Comparison of ENCODE assay signal across 11 cellular contexts in genomic region chr20:63568170-63568981, GRCh38. TPM values are rescaled to one million over a fixed set of nuclear protein-coding genes. Genes with fewer than 3 reads are reported as not detected.
DNase-seq lines count a peak whose midpoint lies in the region; ATAC-seq and TF ChIP-seq lines count a peak whose summit lies in the region.
"Had no signal": no experiment of that assay in that cellular context is flagged by ENCODE, and none has a peak within 500 bp of the region (broad histone marks: within the 10 kb centered on the region; RNA-seq: fewer than 3 reads in every experiment).

No MANE protein-coding gene starts in this region.

- intact Hi-C loops in left cardiac atrium (cut with DNase I) (no loop called here), cardiac septum (cut with DNase I) (no loop called here), colonic mucosa (cut with DNase I) (no loop called here)

- peak overlapping the region; percentile 14 to 40 for H3K9ac ChIP-seq in colonic mucosa (ENCODE audit: low read depth in 2 of 2, low read length in 2 of 2)

- DNase-seq in left cardiac atrium (no peak), cardiac septum (ENCODE audit: low spot score) (no peak), colonic mucosa (no peak), SIG-M5 (lab: John Stamatoyannopoulos, UW) (no peak), middle frontal gyrus (ENCODE audit: extremely low spot score, low spot score) (no peak), GF-D8 (lab: John Stamatoyannopoulos, UW) (no peak), NCI-H146 (lab: John Stamatoyannopoulos, UW) (no peak)
- DNase-seq: NCI-H226 had no signal

- no peak for TF ChIP-seq CTCF in colonic mucosa (IDR thresholded peaks at IDR 0.05)

- no peak overlapping the region for H3K27ac ChIP-seq in colonic mucosa

- no peaks in the 10 kb centered on the region for H3K36me3 ChIP-seq in colonic mucosa

- H3K27me3 ChIP-seq in colonic mucosa = no peaks in the 10 kb centered on the region

- ATAC-seq in left cardiac atrium (peak; percentile 2), HG03460 (IDR thresholded peaks at IDR 0.05; ENCODE audit: unreplicated experiment) (peak; percentile 6)

- H3K4me1 ChIP-seq in colonic mucosa = peaks cover 5% of the 10 kb centered on the region

- no peaks in the 10 kb centered on the region for H3K9me3 ChIP-seq in colonic mucosa

- no peak overlapping the region for H3K4me3 ChIP-seq in colonic mucosa
- H3K4me3 ChIP-seq: lung had no signal

RNA-seq across cellular contexts. Expression of gene HELZ2, which starts 5.7 kb away (rescaled TPM):
- total RNA-seq in left cardiac atrium (10 to 100 TPM; 12.1 to 36.0 TPM), cardiac septum (12.1 TPM), colonic mucosa (10 to 100 TPM; 36.3 to 38.0 TPM)

RNA-seq across cellular contexts. Expression of gene FNDC11, which starts 14.4 kb away (rescaled TPM):
- under 1 TPM in 1 of 2 donors, not detected in 1; 0.08 TPM for total RNA-seq in left cardiac atrium
- not detected for total RNA-seq in cardiac septum
- total RNA-seq in colonic mucosa = under 1 TPM; 0.35 to 0.69 TPM

RNA-seq across cellular contexts. Expression of gene SRMS, which starts 20.8 kb away (rescaled TPM):
- not detected for total RNA-seq in left cardiac atrium
- total RNA-seq in cardiac septum = not detected
- total RNA-seq in colonic mucosa = under 1 TPM; 0.32 to 0.49 TPM
- total RNA-seq: lung, temporal lobe had no signal

RNA-seq across cellular contexts. Expression of gene PTK6, which starts 31.2 kb away (rescaled TPM):
- total RNA-seq in left cardiac atrium = under 1 TPM in 1 of 2 donors, not detected in 1; 0.29 TPM
- not detected for total RNA-seq in cardiac septum
- total RNA-seq in colonic mucosa = 10 to 100 TPM; 69.0 to 91.1 TPM
- total RNA-seq: temporal lobe had no signal

RNA-seq across cellular contexts. Expression of gene PPDPF, which starts 47.8 kb away (rescaled TPM):
- total RNA-seq in left cardiac atrium = 100 to 1,000 TPM; 215 to 241 TPM
- total RNA-seq in cardiac septum = 438 TPM
- total RNA-seq in colonic mucosa = 100 to 1,000 TPM; 561 to 634 TPM
